Comparison of ENCODE assay signal across 8 cellular contexts in genomic region chr3:122794483-122794778, GRCh38. TPM values are rescaled to one million over a fixed set of nuclear protein-coding genes. Genes with fewer than 3 reads are reported as not detected.
A peak's percentile ranks its signal among the peaks of the same experiment; 100 is the strongest.
DNase-seq lines count a peak whose midpoint lies in the region; ATAC-seq, FAIRE-seq and TF ChIP-seq lines count a peak whose summit lies in the region.

No MANE protein-coding gene starts in this region.

- H3K4me3 ChIP-seq in NB4 (ENCODE audit: low read depth, low read length), result peak overlapping the region; percentile 81
- H3K4me3 ChIP-seq in H1 (ENCODE audit: extremely low read depth in 1 of 4, insufficient read depth in 2 of 4, low read depth in 3 of 4, low read length in 4 of 4), result peak overlapping the region; percentile 64 to 80 (median 76)

- H4K5ac ChIP-seq in H1 (ENCODE audit: insufficient read length, low read depth, low read length), result peak overlapping the region; percentile 31

- H2BK20ac ChIP-seq in H1 (ENCODE audit: low read length), result no peak overlapping the region

- H3K36me3 ChIP-seq in H1 (ENCODE audit: control insufficient read depth in 2 of 4, insufficient read depth in 4 of 4, low read length in 3 of 4), result no peaks in the 10 kb centered on the region

- H2BK12ac ChIP-seq in H1 (ENCODE audit: low read depth, low read length), result no peak overlapping the region; the same call in 1 of the 2 replicates

- no peak overlapping the region for H3K4me3 Mint-ChIP-seq in neural crest cell

- peak overlapping the region; percentile 67; the same call in 1 of the 2 replicates for H2BK5ac ChIP-seq in H1 (ENCODE audit: low read depth, low read length)

- H3K27ac ChIP-seq in C4-2B (peak overlapping the region; percentile 76), H1 (ENCODE audit: low read depth, low read length) (0 out of 2 replicates have a peak overlapping the region, but pooled peaks have one; percentile 70)

- WGBS in H1 (ENCODE audit: extremely low coverage in 1 of 2, insufficient coverage in 1 of 2, insufficient read length in 1 of 2, insufficient replicate concordance in 2 of 2, low coverage in 1 of 2, low lambda C conversion rate in 2 of 2, missing lambda C conversion rate in 1 of 2), 2 experiments, result 2% methylated on average over 6 of the region's 6 CpGs; no CpG with 5 or more reads in 1 of the 2 experiments

- H3K23ac ChIP-seq in H1 (ENCODE audit: insufficient read length), result no peak overlapping the region

- no peak for TF ChIP-seq RAD21 in H1 (IDR thresholded peaks at IDR 0.05 in 1 of 2, conservative IDR thresholded peaks at IDR 0.05 in 1 of 2; ENCODE audit: low read depth in 2 of 2, low read length in 2 of 2)

- H3K18ac ChIP-seq in H1 (ENCODE audit: extremely low read depth, low read length), result peak overlapping the region; percentile 75; the same call in 1 of the 2 replicates

- peaks cover 0 to 7% (median 2%) of the 10 kb centered on the region in 4 experiments; a peak in 2 of 7 replicates for H3K4me1 ChIP-seq in H1 (replicated peaks in 1 of 4; ENCODE audit: control insufficient read depth in 3 of 4, insufficient read depth in 4 of 4, low read length in 3 of 4)

- H3K27me3 Mint-ChIP-seq in neural crest cell (ENCODE audit: low read depth), result no peaks in the 10 kb centered on the region

- peak overlapping the region; percentile 86 to 91 for H3K4me2 ChIP-seq in H1 (ENCODE audit: insufficient read depth in 1 of 2, low read depth in 2 of 2, low read length in 2 of 2)

- peak overlapping the region; percentile 73 for H2AFZ ChIP-seq in H1 (ENCODE audit: low read length)

- H3K79me1 ChIP-seq in H1 (ENCODE audit: low read depth, low read length), result no peaks in the 10 kb centered on the region; the same call in 1 of the 2 replicates

- TF ChIP-seq POLR2A in NB4 (IDR thresholded peaks at IDR 0.05; ENCODE audit: extremely low read depth, insufficient read length), result no peak
- TF ChIP-seq POLR2A in H1 (IDR thresholded peaks at IDR 0.05; ENCODE audit: control extremely low read depth in 1 of 2, low read depth in 2 of 2, low read length in 2 of 2), result no peak

- no peak for DNase-seq in NB4 (ENCODE audit: low read depth)
- no peak for DNase-seq in H1 (ENCODE audit: low read depth in 1 of 2, low spot score in 2 of 2)
- DNase-seq in neural crest cell (ENCODE audit: low read depth, low spot score), result no peak
- no peak for DNase-seq in SW 1271 (lab: John Stamatoyannopoulos, UW)
- DNase-seq in RCC 7860 (ENCODE audit: low spot score), result no peak

- H3K9me3 Mint-ChIP-seq in neural crest cell, result no peaks in the 10 kb centered on the region

- POLR2A ChIA-PET in H1 (lab: Charles Lee; ENCODE audit: partially characterized antibody), result interaction anchor here (0.9 to 1.6 kb wide), 6 partner anchors 18 to 513 kb away, joined by 3 to 6 read pairs (median 4); no protein-coding TSS in a partner anchor

- no peak for TF ChIP-seq EP300 in H1 (IDR thresholded peaks at IDR 0.05; ENCODE audit: borderline replicate concordance in 1 of 2, low read depth in 2 of 2, low read length in 2 of 2)

- no peak for TF ChIP-seq CTCF in C4-2B (conservative IDR thresholded peaks at IDR 0.05)
- TF ChIP-seq CTCF in NB4 (IDR thresholded peaks at IDR 0.05; ENCODE audit: low read depth, low read length), result no peak
- no peak for TF ChIP-seq CTCF in H1 (IDR thresholded peaks at IDR 0.05; ENCODE audit: control extremely low read depth in 1 of 3, insufficient read depth in 1 of 3, low read depth in 1 of 3, low read length in 3 of 3)
- TF ChIP-seq CTCF in neural crest cell (conservative IDR thresholded peaks at IDR 0.05), result no peak

- H3K4me1 Mint-ChIP-seq in neural crest cell, result peaks cover 35% of the 10 kb centered on the region

- no peak overlapping the region for H3K14ac ChIP-seq in H1 (ENCODE audit: insufficient read length)

- H2BK120ac ChIP-seq in H1 (replicated peaks; ENCODE audit: low read depth, low read length), result peak overlapping the region; percentile 30

- peaks cover 0 to 7% (median 3%) of the 10 kb centered on the region in 4 experiments; a peak in 3 of 7 replicates for H3K27me3 ChIP-seq in H1 (replicated peaks in 1 of 4; ENCODE audit: control insufficient read depth in 3 of 4, extremely low read depth in 1 of 4, insufficient read depth in 3 of 4, low read length in 3 of 4)

- H3K9me3 ChIP-seq in H1 (ENCODE audit: insufficient read depth in 2 of 2, low read depth in 1 of 2, low read length in 1 of 2), result no peaks in the 10 kb centered on the region

- FAIRE-seq in H1 (lab: Jason Lieb, UNC) (no peak), RCC 7860 (lab: Jason Lieb, UNC) (no peak)

- H3K23me2 ChIP-seq in H1 (ENCODE audit: low read depth, low read length), result peaks cover 11% of the 10 kb centered on the region; the same call in 1 of the 2 replicates

- H4K20me1 ChIP-seq in H1 (replicated peaks in 1 of 2; ENCODE audit: control insufficient read depth in 1 of 2, insufficient read depth in 2 of 2, low read length in 2 of 2), result no peaks in the 10 kb centered on the region

- no peak overlapping the region for H2AK5ac ChIP-seq in H1 (ENCODE audit: low read depth, low read length)

- CTCF ChIA-PET in H1 (lab: Charles Lee; ENCODE audit: partially characterized antibody), result interaction anchor here (1.3 kb wide), 1 partner anchor 39 kb away, joined by 4 read pairs; no protein-coding TSS in a partner anchor

- peaks cover 2% of the 10 kb centered on the region for H3K36me3 Mint-ChIP-seq in neural crest cell (ENCODE audit: low read depth)

- no peak overlapping the region for H4K8ac ChIP-seq in H1 (ENCODE audit: extremely low read depth, insufficient read depth, low read length)

- peak overlapping the region; percentile 79 for H3K27ac Mint-ChIP-seq in neural crest cell (ENCODE audit: unreplicated experiment)

- H3K4ac ChIP-seq in H1 (replicated peaks; ENCODE audit: insufficient read length, low read depth, low read length), result no peak overlapping the region

- no peak overlapping the region for H3K56ac ChIP-seq in H1 (replicated peaks; ENCODE audit: insufficient read length, low read depth, low read length)

- H3K9ac ChIP-seq in H1 (replicated peaks in 1 of 4; ENCODE audit: extremely low read depth in 1 of 4, low read depth in 3 of 4, low read length in 3 of 4), result peak overlapping the region in 3 of 4 experiments; percentile 10 to 72 (median 70); a peak in 5 of 7 replicates

- H2BK15ac ChIP-seq in H1 (ENCODE audit: low read length), result no peak overlapping the region

- peaks cover 0 to 7% of the 10 kb centered on the region in 2 experiments; a peak in 1 of 4 replicates for H3K79me2 ChIP-seq in H1 (ENCODE audit: control insufficient read depth in 1 of 2, insufficient read depth in 2 of 2, low read length in 2 of 2)

- no peak overlapping the region for H4K91ac ChIP-seq in H1 (replicated peaks; ENCODE audit: insufficient read length, low read length)

- ATAC-seq in HG03460 (IDR thresholded peaks at IDR 0.05; ENCODE audit: unreplicated experiment) (no peak), GM21529 (IDR thresholded peaks at IDR 0.05; ENCODE audit: unreplicated experiment) (no peak)

TF ChIP-seq in H1, 55 proteins besides CTCF, POLR2A, EP300 and RAD21 (continues in another document):
- TF ChIP-seq HDAC2 (IDR thresholded peaks at IDR 0.05; ENCODE audit: borderline replicate concordance in 1 of 2, low read depth in 2 of 2, low read length in 2 of 2) (no peak), MAFK (IDR thresholded peaks at IDR 0.05; ENCODE audit: low read depth, low read length) (no peak), JUN (IDR thresholded peaks at IDR 0.05; ENCODE audit: low read depth, low read length) (no peak), YY1 (IDR thresholded peaks at IDR 0.05; ENCODE audit: low read depth, low read length) (no peak), SP4 (IDR thresholded peaks at IDR 0.05; ENCODE audit: low read length) (no peak), NANOG (IDR thresholded peaks at IDR 0.05; ENCODE audit: insufficient read depth, low read depth, low read length, poor library complexity, severe bottlenecking) (no peak), SP1 (IDR thresholded peaks at IDR 0.05; ENCODE audit: low read depth, low read length) (no peak), SIRT6 (IDR thresholded peaks at IDR 0.05; ENCODE audit: low read length) (no peak), BRCA1 (IDR thresholded peaks at IDR 0.05; ENCODE audit: low read depth, low read length) (no peak), CHD2 (IDR thresholded peaks at IDR 0.05; ENCODE audit: low read length) (no peak), TAF1 (IDR thresholded peaks at IDR 0.05; ENCODE audit: low read depth, low read length) (no peak), CREB1 (IDR thresholded peaks at IDR 0.05) (0 out of 2 replicates have a peak, but pooled peaks have one; percentile 20), ZNF274 (IDR thresholded peaks at IDR 0.05; ENCODE audit: borderline replicate concordance, extremely low read depth, low read length) (no peak), E2F6 (IDR thresholded peaks at IDR 0.05) (no peak), SAP30 (IDR thresholded peaks at IDR 0.05; ENCODE audit: insufficient read depth, insufficient replicate concordance, low read length) (peak; percentile 8)

RNA-seq across cellular contexts. Expression of gene SLC49A4, which starts 0.4 kb away (rescaled TPM):
- total RNA-seq in H1 (2021; fragmentation: NEBNext Ultra II Directional; extraction: Animal tissue kit (Norgen Biotek cat#: 25700)), result 10.2 and 10.5 TPM in 2 replicates
- polyA plus RNA-seq in H1 (2011; rRNA removed), result 5.5 and 9.5 TPM in 2 replicates
- polyA plus RNA-seq in H1 (2011; cell fraction: cytosol; rRNA removed), result 8.2 TPM
- polyA plus RNA-seq in H1 (2011; cell fraction: nucleus; rRNA removed), result 3.3 TPM
- 6.5 to 8.5 TPM (median 7.1 TPM) in 4 replicates for polyA plus RNA-seq in H1 (2012, experiment 1 of 2)
- polyA plus RNA-seq in H1 (2012, experiment 2 of 2), result 2.9 TPM
- 9.1 TPM for polyA plus RNA-seq in H1 (2013, experiment 1 of 2)
- polyA plus RNA-seq in H1 (2013, experiment 2 of 2), result 12.1 TPM
- polyA minus RNA-seq in H1 (2011; rRNA and poly(A)+ RNA removed), result 8.5 and 11.3 TPM in 2 replicates
- polyA minus RNA-seq in H1 (2011; cell fraction: cytosol; rRNA and poly(A)+ RNA removed), result 5.7 TPM
- polyA minus RNA-seq in H1 (2011; cell fraction: nucleus; rRNA and poly(A)+ RNA removed), result 12.4 TPM
- 16.4 and 16.6 TPM in 2 replicates for total RNA-seq in neural crest cell

RNA-seq across cellular contexts. Expression of gene HSPBAP1, which starts 0.8 kb away (rescaled TPM):
- total RNA-seq in H1 (2021; fragmentation: NEBNext Ultra II Directional; extraction: Animal tissue kit (Norgen Biotek cat#: 25700)), result 8.3 and 8.7 TPM in 2 replicates
- polyA plus RNA-seq in H1 (2011; rRNA removed), result 3.8 and 7.5 TPM in 2 replicates
- 7.8 TPM for polyA plus RNA-seq in H1 (2011; cell fraction: cytosol; rRNA removed)
- 5.4 TPM for polyA plus RNA-seq in H1 (2011; cell fraction: nucleus; rRNA removed)
- 7.9 to 11.5 TPM (median 8.5 TPM) in 4 replicates for polyA plus RNA-seq in H1 (2012, experiment 1 of 2)
- polyA plus RNA-seq in H1 (2012, experiment 2 of 2), result 1.1 TPM
- polyA plus RNA-seq in H1 (2013, experiment 1 of 2), result 7.1 TPM
- polyA plus RNA-seq in H1 (2013, experiment 2 of 2), result 6.2 TPM
- polyA minus RNA-seq in H1 (2011; rRNA and poly(A)+ RNA removed), result 9.9 and 10.5 TPM in 2 replicates
- polyA minus RNA-seq in H1 (2011; cell fraction: cytosol; rRNA and poly(A)+ RNA removed), result 4.4 TPM
- 14.0 TPM for polyA minus RNA-seq in H1 (2011; cell fraction: nucleus; rRNA and poly(A)+ RNA removed)
- 9.9 and 10.9 TPM in 2 replicates for total RNA-seq in neural crest cell
